8 cellular contexts compared by ENCODE assay signal in the genomic region with DNA sequence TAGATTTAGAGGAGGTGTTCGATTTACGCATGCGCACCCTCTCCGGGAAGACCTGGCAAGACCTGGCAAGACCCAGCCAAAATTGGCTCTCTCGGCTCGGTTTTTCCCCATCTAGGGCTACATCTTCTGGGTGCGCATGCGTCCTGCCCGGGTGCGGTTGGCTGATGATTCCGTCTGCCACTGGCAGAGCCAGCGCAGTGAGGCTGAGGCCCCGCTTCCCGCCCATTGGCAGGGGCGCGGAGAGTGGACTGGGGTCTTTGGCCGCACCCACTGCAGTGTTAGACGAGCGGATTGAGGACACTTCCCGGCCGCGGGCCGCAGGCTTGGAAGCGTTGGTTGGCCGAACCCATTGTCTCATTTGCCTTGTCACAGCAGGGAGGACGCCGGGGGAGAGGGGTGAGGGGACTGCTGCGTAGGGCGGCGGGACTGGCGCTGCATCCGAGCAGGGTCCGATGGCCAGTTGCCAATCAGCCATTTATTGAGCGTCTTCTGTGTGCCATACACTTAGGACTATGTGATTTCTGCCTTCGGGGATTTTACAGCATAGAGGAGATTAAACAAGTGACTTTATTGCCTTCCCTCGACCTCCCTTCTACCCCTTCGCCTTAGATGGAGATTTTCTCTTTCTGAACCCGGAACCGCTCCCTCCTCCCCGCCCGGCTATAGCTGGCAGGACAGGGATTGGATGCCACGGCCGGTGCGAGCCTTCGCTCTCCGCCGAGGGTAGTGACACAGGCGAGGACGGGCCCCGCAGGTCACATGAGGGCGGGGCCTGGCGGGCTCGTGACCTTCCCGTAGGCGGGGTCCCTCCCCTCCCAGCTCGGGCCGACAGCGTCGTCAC. TPM values are rescaled to one million over a fixed set of nuclear protein-coding genes. Genes with fewer than 3 reads are reported as not detected.
DNase-seq lines count a peak whose midpoint lies in the region; ATAC-seq and TF ChIP-seq lines count a peak whose summit lies in the region.

No MANE protein-coding gene starts in this region.

- H3K9me3 Mint-ChIP-seq in nephron, result no peaks in the 10 kb centered on the region

- H3K4me3 ChIP-seq in HAP-1, result peak overlapping the region; percentile 33
- H3K4me3 ChIP-seq in MG63, result peak overlapping the region; percentile 49

- H3K36me3 ChIP-seq in HAP-1 (replicated peaks), result no peaks in the 10 kb centered on the region
- H3K36me3 ChIP-seq in MG63, result no peaks in the 10 kb centered on the region

- peaks cover 12% of the 10 kb centered on the region for H3K4me1 ChIP-seq in HAP-1

- peak overlapping the region; percentile 89 to 97 (median 94) for H3K27ac Mint-ChIP-seq in nephron

- peaks cover 11% of the 10 kb centered on the region for H3K27me3 Mint-ChIP-seq in nephron (ENCODE audit: low read depth)

- no peak for TF ChIP-seq CTCF in nephron (IDR thresholded peaks at IDR 0.05; ENCODE audit: unreplicated experiment in 3 of 3)

- peaks cover 3% of the 10 kb centered on the region for H3K36me3 Mint-ChIP-seq in nephron (ENCODE audit: low read depth)

- in situ Hi-C loops in G401 (cut with HindIII; ENCODE audit: low sequenced_read_pairs), result no loop called here
- in situ Hi-C loops in HAP-1 (cut with MboI; ENCODE audit: low sequenced_read_pairs), result no loop called here

- peak overlapping the region; percentile 91 to 95 (median 92) for H3K4me3 Mint-ChIP-seq in nephron

- H3K9me3 ChIP-seq in HAP-1 (no peaks in the 10 kb centered on the region), MG63 (no peaks in the 10 kb centered on the region)

- ATAC-seq in stimulated activated naive CD8-positive, alpha-beta T cell treated with anti-CD3 and anti-CD28 coated beads, Interleukin-15, Interleukin-2, amounts not matched to agents 100 U/mL and 50 U/mL, for 24 hours, result peak; percentile 91

- DNase-seq in G401 (ENCODE audit: low spot score) (peak; percentile 99), HAP-1 (ENCODE audit: low spot score in 2 of 2) (peak; percentile 95 to 98), MG63 (peak; percentile 99), SHP77 (lab: John Stamatoyannopoulos, UW) (peak; percentile 100), activated gamma-delta T cell (lab: John Stamatoyannopoulos, UW) (peak; percentile 90), fibroblast of the conjunctiva (ENCODE audit: low read depth) (peak; percentile 99)
- peak; percentile 98 for DNase-seq in stimulated activated naive CD8-positive, alpha-beta T cell treated with anti-CD3 and anti-CD28 coated beads, Interleukin-15, Interleukin-2, amounts not matched to agents 100 U/mL and 50 U/mL, for 24 hours

- peaks cover 10% of the 10 kb centered on the region for H3K4me1 Mint-ChIP-seq in nephron

- H3K27me3 ChIP-seq in HAP-1 (ENCODE audit: low read depth) (peaks cover 1% of the 10 kb centered on the region; the same call in 1 of the 2 replicates), MG63 (no peaks in the 10 kb centered on the region)

RNA-seq across cellular contexts. Expression of a gene that starts 43.7 kb away (rescaled TPM):
- 5.5 and 7.3 TPM in 2 replicates for total RNA-seq in G401 (2014; rRNA removed; shearing (Covaris generic))
- 3.4 and 11.7 TPM in 2 replicates for total RNA-seq in MG63 (2014; rRNA removed; shearing (Covaris generic); ENCODE audit: low replicate concordance)

Comparison
In these comparisons a context has a peak if more than half of its experiments do, and no peak if none do; other contexts are left out.
1. Peak in every context shown above with its lines: DNase-seq, ATAC-seq and H3K4me3 ChIP-seq.